Comparison of ENCODE assay signal across 8 cellular contexts in the genomic region with DNA sequence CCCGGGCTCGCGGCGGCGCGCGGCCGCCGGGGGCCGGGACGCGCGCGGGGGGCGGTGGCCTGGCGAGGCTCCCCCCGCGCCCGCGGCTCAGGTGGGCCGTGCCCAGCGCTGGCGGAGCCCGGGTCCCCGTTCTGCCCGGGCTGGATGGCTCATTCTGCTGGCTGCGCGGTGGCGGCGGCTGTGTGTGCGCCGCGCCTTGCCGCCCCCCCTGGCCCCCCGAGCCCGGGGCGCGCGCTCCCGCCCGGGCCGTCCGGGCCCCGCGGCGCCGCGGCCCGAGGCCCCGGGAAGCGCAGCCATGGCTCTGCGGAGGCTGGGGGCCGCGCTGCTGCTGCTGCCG. TPM values are rescaled to one million over a fixed set of nuclear protein-coding genes. Genes with fewer than 3 reads are reported as not detected.
DNase-seq lines count a peak whose midpoint lies in the region; ATAC-seq, FAIRE-seq and TF ChIP-seq lines count a peak whose summit lies in the region.

TSS of gene EPHB2 (plus strand) at position 152 of the 337 bp plus-strand sequence. CDS start at position 296, 144 bp downstream.

- peak; percentile 73 for FAIRE-seq in GM12892 (lab: Jason Lieb, UNC)

- H2AFZ ChIP-seq in ACC112 (ENCODE audit: low read length, unreplicated experiment) = peak within 1 kb of the TSS; percentile 70
- H2AFZ ChIP-seq in PC-9 = peak within 1 kb of the TSS; percentile 69; the same call in 1 of the 2 replicates

- H3K27me3 ChIP-seq in ACC112 (ENCODE audit: insufficient read depth, low read length) = no peaks in the 10 kb centered on the region
- no peaks in the 10 kb centered on the region for H3K27me3 ChIP-seq in PC-9 (ENCODE audit: insufficient read depth, low read depth)

- H3F3A ChIP-seq in PC-9 (ENCODE audit: insufficient read depth, low read depth) = no peaks in the 10 kb centered on the region

- peaks cover 24% of the 10 kb centered on the region for H3K79me2 ChIP-seq in ACC112 (ENCODE audit: control insufficient read depth, insufficient read depth, low read length, unreplicated experiment)
- no peaks in the 10 kb centered on the region for H3K79me2 ChIP-seq in PC-9 (ENCODE audit: low read depth)

- DNase-seq in GM12892 (ENCODE audit: insufficient read length) (peak; percentile 51), PC-9 (peak in 1 of 2 experiments; percentile 60), cardiac fibroblast (ENCODE audit: low read depth in 2 of 2) (peak in 1 of 2 donors; percentile 11), left colon (peak in 1 of 2 donors; percentile 67)
- peak in 2 of 3 experiments; percentile 5 to 28 for DNase-seq in stimulated activated CD4-positive, alpha-beta T cell treated with anti-CD3 and anti-CD28 coated beads, TNF-alpha, amount 100 ng/mL, for 24 hours (ENCODE audit: low read depth in 3 of 3)

- peak within 1 kb of the TSS; percentile 91 for H3K4me2 ChIP-seq in PC-9

- intact Hi-C loops in PC-9 (cut with micrococcal nuclease; ENCODE audit: unreplicated experiment) = loop anchor here (1.0 to 5.0 kb wide), 2 partner anchors 37 to 116 kb away; no protein-coding TSS in a partner anchor
- intact Hi-C loops in left colon (cut with DNase I, micrococcal nuclease) = no loop called here

- TF ChIP-seq CTCF in PC-9 (conservative IDR thresholded peaks at IDR 0.05) (no peak), cardiac fibroblast (IDR thresholded peaks at IDR 0.05; ENCODE audit: low read depth, low read length) (no peak)

- no peaks in the 10 kb centered on the region for H3K36me3 ChIP-seq in ACC112 (ENCODE audit: insufficient read depth, low read length)
- no peaks in the 10 kb centered on the region for H3K36me3 ChIP-seq in PC-9 (ENCODE audit: low read depth)

- BruUV-seq in PC-9 (replicated peaks; lab: Mats Ljungman, UMichigan) = no TSS peak

- H3K27ac ChIP-seq in ACC112 (ENCODE audit: low read depth, low read length) (no peak within 1 kb of the TSS), PC-9 (no peak within 1 kb of the TSS)

- CTCF ChIA-PET in PC-9 (lab: Charles Lee) = no interaction called here

- H3K4me3 ChIP-seq in ACC112 (ENCODE audit: low read depth, low read length) = peak within 1 kb of the TSS; percentile 78
- peak within 1 kb of the TSS; percentile 66 for H3K4me3 ChIP-seq in PC-9
- H3K4me3 ChIP-seq in cardiac fibroblast (replicated peaks in 1 of 2; ENCODE audit: low read depth in 2 of 2, low read length in 2 of 2) = peak within 1 kb of the TSS; percentile 39 to 41

- H3K9me3 ChIP-seq in PC-9 (ENCODE audit: insufficient read depth, low read depth) = no peaks in the 10 kb centered on the region

- ATAC-seq in left colon = peak; percentile 48
- ATAC-seq in HG02884 (IDR thresholded peaks at IDR 0.05; ENCODE audit: unreplicated experiment) = no peak
- ATAC-seq in HG02798 (IDR thresholded peaks at IDR 0.05; ENCODE audit: poor library complexity, unreplicated experiment) = no peak

- TF ChIP-seq POLR2A in GM12892 (IDR thresholded peaks at IDR 0.05; ENCODE audit: low read depth, low read length) = no peak

- H3K9me2 ChIP-seq in PC-9 (ENCODE audit: insufficient read depth) = no peaks in the 10 kb centered on the region

- no peaks in the 10 kb centered on the region for H4K20me1 ChIP-seq in PC-9 (ENCODE audit: insufficient read depth)

- POLR2A ChIA-PET in PC-9 (lab: Charles Lee; ENCODE audit: unreplicated experiment) = no interaction called here

- peaks cover 18% of the 10 kb centered on the region for H3K4me1 ChIP-seq in ACC112 (ENCODE audit: control insufficient read depth, insufficient read depth, low read length, unreplicated experiment)
- H3K4me1 ChIP-seq in PC-9 (replicated peaks; ENCODE audit: insufficient read depth) = 0 out of 2 replicates have a peak, but pooled peaks cover 5% of the 10 kb centered on the region

RNA-seq across cellular contexts. Expression of gene EPHB2, which starts in this region (rescaled TPM):
- polyA plus RNA-seq in GM12892 (2012; ENCODE audit: missing spikeins) = not detected
- total RNA-seq in PC-9 (2021) (26.7 and 31.1 TPM in 2 replicates), left colon (10 to 100 TPM; 43.3 to 72.8 TPM)
